11 cellular contexts compared by ENCODE assay signal in the genomic region with DNA sequence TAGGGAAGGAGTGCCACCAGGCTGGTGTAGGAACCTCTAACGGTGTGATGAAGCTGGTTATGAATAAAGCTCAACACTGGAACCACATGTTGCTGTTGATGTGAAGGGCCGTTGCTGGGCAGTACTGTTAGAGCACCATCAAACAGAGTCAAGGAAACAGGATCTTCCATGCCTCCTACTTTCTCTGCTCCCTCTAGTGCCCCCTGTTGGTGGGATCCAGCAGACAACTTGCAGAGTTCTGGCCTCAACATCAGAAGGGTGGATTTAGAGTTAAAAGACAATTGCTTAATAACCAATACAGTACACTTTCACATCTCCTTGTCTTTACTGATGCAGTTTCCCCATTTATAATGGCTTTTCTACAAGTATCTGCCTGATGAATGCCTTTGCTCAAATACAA.
DNase-seq lines count a peak whose midpoint lies in the region; ATAC-seq and TF ChIP-seq lines count a peak whose summit lies in the region.
"Had no signal": no experiment of that assay in that cellular context is flagged by ENCODE, and none has a peak within 500 bp of the region (broad histone marks: within the 10 kb centered on the region; RNA-seq: fewer than 3 reads in every experiment).

No MANE protein-coding gene starts in this region.

- no peak overlapping the region for H3K27ac Mint-ChIP-seq in mesothelial cell of epicardium
- H3K27ac Mint-ChIP-seq in CD8-positive, alpha-beta memory T cell = no peak overlapping the region

- H3K27me3 Mint-ChIP-seq in mesothelial cell of epicardium (ENCODE audit: low read depth) = no peaks in the 10 kb centered on the region
- peaks cover 14 to 28% of the 10 kb centered on the region in 2 donors for H3K27me3 Mint-ChIP-seq in CD8-positive, alpha-beta memory T cell

- H3K36me3 ChIP-seq in SK-N-SH (replicated peaks in 1 of 2; ENCODE audit: control insufficient read depth in 1 of 2, insufficient read depth in 2 of 2, low read length in 1 of 2) = no peaks in the 10 kb centered on the region
- H3K36me3 ChIP-seq in gastrocnemius medialis = no peaks in the 10 kb centered on the region
- no peaks in the 10 kb centered on the region for H3K36me3 ChIP-seq in CD8-positive, alpha-beta memory T cell (ENCODE audit: insufficient read depth, low read length)
- H3K36me3 ChIP-seq: tibial artery had no signal

- H3K4me3 Mint-ChIP-seq in mesothelial cell of epicardium = no peak overlapping the region
- no peak overlapping the region for H3K4me3 Mint-ChIP-seq in CD8-positive, alpha-beta memory T cell

- H3K4me1 Mint-ChIP-seq in mesothelial cell of epicardium = peaks cover 3% of the 10 kb centered on the region
- peaks cover 0 to 6% (median 2%) of the 10 kb centered on the region in 3 donors for H3K4me1 Mint-ChIP-seq in CD8-positive, alpha-beta memory T cell

- H3K27me3 ChIP-seq in SK-N-SH (ENCODE audit: insufficient read depth) (no peaks in the 10 kb centered on the region), gastrocnemius medialis (no peaks in the 10 kb centered on the region)
- peaks cover 5% of the 10 kb centered on the region for H3K27me3 ChIP-seq in CD8-positive, alpha-beta memory T cell (ENCODE audit: insufficient read depth, low read length, poor library complexity, severe bottlenecking)

- H3K9me3 Mint-ChIP-seq in mesothelial cell of epicardium = no peaks in the 10 kb centered on the region
- no peaks in the 10 kb centered on the region for H3K9me3 Mint-ChIP-seq in CD8-positive, alpha-beta memory T cell

- no peaks in the 10 kb centered on the region for H3F3A ChIP-seq in SK-N-SH (replicated peaks; ENCODE audit: insufficient read depth)

- no peaks in the 10 kb centered on the region for H3K36me3 Mint-ChIP-seq in mesothelial cell of epicardium
- H3K36me3 Mint-ChIP-seq in CD8-positive, alpha-beta memory T cell = no peaks in the 10 kb centered on the region

- in situ Hi-C loops in gastrocnemius medialis (cut with MboI; ENCODE audit: low sequenced_read_pairs in 4 of 4) = no loop called here

- no peak for TF ChIP-seq EP300 in SK-N-SH (IDR thresholded peaks at IDR 0.05; ENCODE audit: borderline replicate concordance in 1 of 2, low read depth in 1 of 2, low read length in 1 of 2)

- H2AFZ ChIP-seq in SK-N-SH (ENCODE audit: low read depth) = no peak overlapping the region

- CTCF ChIA-PET in SK-N-SH (lab: Yijun Ruan, JAX) = interaction anchor here (1.0 to 2.5 kb wide), 8 partner anchors 8 to 200 kb away, joined by 3 to 11 read pairs (median 3); no protein-coding TSS in a partner anchor
- CTCF ChIA-PET in CD8-positive, alpha-beta memory T cell (lab: Charles Lee) = no interaction called here

- H3K79me2 ChIP-seq in SK-N-SH (ENCODE audit: insufficient read depth) = no peaks in the 10 kb centered on the region

- no peaks in the 10 kb centered on the region for H3K9me3 ChIP-seq in SK-N-SH
- H3K9me3 ChIP-seq in gastrocnemius medialis = no peaks in the 10 kb centered on the region
- no peaks in the 10 kb centered on the region for H3K9me3 ChIP-seq in CD8-positive, alpha-beta memory T cell (ENCODE audit: low read length)
- H3K9me3 ChIP-seq: tibial artery had no signal

- H3K27ac ChIP-seq in SK-N-SH (ENCODE audit: low read depth in 2 of 2, low read length in 1 of 2) (no peak overlapping the region), gastrocnemius medialis (no peak overlapping the region)
- no peak overlapping the region for H3K27ac ChIP-seq in CD8-positive, alpha-beta memory T cell (ENCODE audit: low read depth, low read length)
- H3K27ac ChIP-seq: tibial artery had no signal

- TF ChIP-seq RAD21 in SK-N-SH (IDR thresholded peaks at IDR 0.05; ENCODE audit: low read length) = no peak

- no peak for TF ChIP-seq POLR2A in gastrocnemius medialis (IDR thresholded peaks at IDR 0.05)

- intact Hi-C loops in gastrocnemius medialis (cut with DNase I; ENCODE audit: low total_unique reads) (no loop called here), posterior cingulate gyrus (cut with DNase I) (no loop called here)

- POLR2A ChIA-PET in SK-N-SH (lab: Yijun Ruan, JAX) = no interaction called here
- POLR2A ChIA-PET in CD8-positive, alpha-beta memory T cell (lab: Charles Lee) = no interaction called here

- no peaks in the 10 kb centered on the region for H3K9me2 ChIP-seq in SK-N-SH

- H3K4me2 ChIP-seq in SK-N-SH = no peak overlapping the region

- H3K9ac ChIP-seq in SK-N-SH = no peak overlapping the region

- ATAC-seq in SK-N-SH treated with all-trans-retinoic acid at 6 μM for 48 hours (no peak), gastrocnemius medialis (no peak)
- ATAC-seq: left colon had no signal

- TF ChIP-seq CTCF in SK-N-SH (IDR thresholded peaks at IDR 0.05) = peak; percentile 29; the same call in 1 of the 2 replicates
- TF ChIP-seq CTCF in HFF-Myc (IDR thresholded peaks at IDR 0.05; ENCODE audit: low read depth, low read length, missing control alignments) = peak; percentile 28
- TF ChIP-seq CTCF in mesothelial cell of epicardium (IDR thresholded peaks at IDR 0.05; ENCODE audit: unreplicated experiment) = peak; percentile 52
- TF ChIP-seq CTCF in gastrocnemius medialis (IDR thresholded peaks at IDR 0.05 in 4 of 5, conservative IDR thresholded peaks at IDR 0.05 in 1 of 5) = no peak

- peaks cover 6 to 14% of the 10 kb centered on the region in 2 experiments; a peak in 2 of 4 replicates for H3K4me1 ChIP-seq in SK-N-SH (ENCODE audit: control insufficient read depth in 1 of 2, insufficient read depth in 2 of 2, low read depth in 1 of 2, low read length in 1 of 2)
- no peaks in the 10 kb centered on the region for H3K4me1 ChIP-seq in gastrocnemius medialis
- H3K4me1 ChIP-seq in CD8-positive, alpha-beta memory T cell (ENCODE audit: insufficient read depth, low read length) = no peaks in the 10 kb centered on the region

- no peak for DNase-seq in SK-N-SH
- DNase-seq in HFF-Myc (ENCODE audit: extremely low read depth, low read depth) = no peak
- peak; percentile 10 for DNase-seq in UCSD-AML1 (lab: John Stamatoyannopoulos, UW; ENCODE audit: unreplicated experiment)
- no peak for DNase-seq in mesothelial cell of epicardium (ENCODE audit: low spot score in 2 of 2, unreplicated experiment in 2 of 2)
- no peak for DNase-seq in gastrocnemius medialis
- DNase-seq in posterior cingulate gyrus = no peak
- DNase-seq in CD8-positive, alpha-beta memory T cell = no peak
- DNase-seq: left colon, NCI-H2171, tibial artery had no signal

- H4K20me1 ChIP-seq in SK-N-SH (ENCODE audit: insufficient read depth) = no peaks in the 10 kb centered on the region

- WGBS in SK-N-SH (ENCODE audit: low lambda C conversion rate) = 64% methylated on average over 2 of the region's 2 CpGs

- H3K4me3 ChIP-seq in SK-N-SH (ENCODE audit: low read depth in 2 of 2, low read length in 1 of 2) (no peak overlapping the region), HFF-Myc (replicated peaks; ENCODE audit: low read depth, low read length) (no peak overlapping the region), gastrocnemius medialis (no peak overlapping the region)
- H3K4me3 ChIP-seq in CD8-positive, alpha-beta memory T cell (ENCODE audit: low read length) = no peak overlapping the region
- H3K4me3 ChIP-seq: tibial artery had no signal

TF ChIP-seq in SK-N-SH, 30 proteins besides CTCF, POLR2A, EP300 and RAD21 (continues in another document):
- TF ChIP-seq RXRA (IDR thresholded peaks at IDR 0.05; ENCODE audit: borderline replicate concordance, low read depth) = no peak
- TF ChIP-seq TCF12 (IDR thresholded peaks at IDR 0.05) = no peak
- no peak for TF ChIP-seq MXI1 (IDR thresholded peaks at IDR 0.05; ENCODE audit: low read depth, low read length)
- TF ChIP-seq NRF1 (IDR thresholded peaks at IDR 0.05; ENCODE audit: low read depth, low read length) = no peak

TF ChIP-seq in SK-N-SH treated with all-trans-retinoic acid at 6 μM for 48 hours, 23 proteins besides CTCF, POLR2A, EP300 and RAD21 (continues in another document):
- TF ChIP-seq, protein P1, sequence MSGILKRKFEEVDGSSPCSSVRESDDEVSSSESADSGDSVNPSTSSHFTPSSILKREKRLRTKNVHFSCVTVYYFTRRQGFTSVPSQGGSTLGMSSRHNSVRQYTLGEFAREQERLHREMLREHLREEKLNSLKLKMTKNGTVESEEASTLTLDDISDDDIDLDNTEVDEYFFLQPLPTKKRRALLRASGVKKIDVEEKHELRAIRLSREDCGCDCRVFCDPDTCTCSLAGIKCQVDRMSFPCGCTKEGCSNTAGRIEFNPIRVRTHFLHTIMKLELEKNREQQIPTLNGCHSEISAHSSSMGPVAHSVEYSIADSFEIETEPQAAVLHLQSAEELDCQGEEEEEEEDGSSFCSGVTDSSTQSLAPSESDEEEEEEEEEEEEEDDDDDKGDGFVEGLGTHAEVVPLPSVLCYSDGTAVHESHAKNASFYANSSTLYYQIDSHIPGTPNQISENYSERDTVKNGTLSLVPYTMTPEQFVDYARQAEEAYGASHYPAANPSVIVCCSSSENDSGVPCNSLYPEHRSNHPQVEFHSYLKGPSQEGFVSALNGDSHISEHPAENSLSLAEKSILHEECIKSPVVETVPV (CRISPR knock-in tag; IDR thresholded peaks at IDR 0.05) = no peak
- TF ChIP-seq ISL1 (CRISPR knock-in tag; IDR thresholded peaks at IDR 0.05) = no peak
- TF ChIP-seq TOX (CRISPR knock-in tag; IDR thresholded peaks at IDR 0.05; ENCODE audit: borderline replicate concordance) = no peak
- no peak for TF ChIP-seq SNAI2 (CRISPR knock-in tag; IDR thresholded peaks at IDR 0.05)
- no peak for TF ChIP-seq ZNF70 (CRISPR knock-in tag; IDR thresholded peaks at IDR 0.05)
- TF ChIP-seq, protein P2, sequence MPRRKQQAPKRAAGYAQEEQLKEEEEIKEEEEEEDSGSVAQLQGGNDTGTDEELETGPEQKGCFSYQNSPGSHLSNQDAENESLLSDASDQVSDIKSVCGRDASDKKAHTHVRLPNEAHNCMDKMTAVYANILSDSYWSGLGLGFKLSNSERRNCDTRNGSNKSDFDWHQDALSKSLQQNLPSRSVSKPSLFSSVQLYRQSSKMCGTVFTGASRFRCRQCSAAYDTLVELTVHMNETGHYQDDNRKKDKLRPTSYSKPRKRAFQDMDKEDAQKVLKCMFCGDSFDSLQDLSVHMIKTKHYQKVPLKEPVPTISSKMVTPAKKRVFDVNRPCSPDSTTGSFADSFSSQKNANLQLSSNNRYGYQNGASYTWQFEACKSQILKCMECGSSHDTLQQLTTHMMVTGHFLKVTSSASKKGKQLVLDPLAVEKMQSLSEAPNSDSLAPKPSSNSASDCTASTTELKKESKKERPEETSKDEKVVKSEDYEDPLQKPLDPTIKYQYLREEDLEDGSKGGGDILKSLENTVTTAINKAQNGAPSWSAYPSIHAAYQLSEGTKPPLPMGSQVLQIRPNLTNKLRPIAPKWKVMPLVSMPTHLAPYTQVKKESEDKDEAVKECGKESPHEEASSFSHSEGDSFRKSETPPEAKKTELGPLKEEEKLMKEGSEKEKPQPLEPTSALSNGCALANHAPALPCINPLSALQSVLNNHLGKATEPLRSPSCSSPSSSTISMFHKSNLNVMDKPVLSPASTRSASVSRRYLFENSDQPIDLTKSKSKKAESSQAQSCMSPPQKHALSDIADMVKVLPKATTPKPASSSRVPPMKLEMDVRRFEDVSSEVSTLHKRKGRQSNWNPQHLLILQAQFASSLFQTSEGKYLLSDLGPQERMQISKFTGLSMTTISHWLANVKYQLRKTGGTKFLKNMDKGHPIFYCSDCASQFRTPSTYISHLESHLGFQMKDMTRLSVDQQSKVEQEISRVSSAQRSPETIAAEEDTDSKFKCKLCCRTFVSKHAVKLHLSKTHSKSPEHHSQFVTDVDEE (CRISPR knock-in tag; IDR thresholded peaks at IDR 0.05) = no peak
- no peak for TF ChIP-seq ZFP30 (CRISPR knock-in tag; IDR thresholded peaks at IDR 0.05)

Comparison
In these comparisons a context has a peak if more than half of its experiments do, and no peak if none do; other contexts are left out.
1. CTCF ChIP-seq: peak in SK-N-SH (single experiment), HFF-Myc (single experiment) and mesothelial cell of epicardium (single experiment); none in gastrocnemius medialis (0 of 5).